Comparison of ENCODE assay signal across 1 cellular context in genomic region chr10:8138471-8138870, GRCh38.
A peak's percentile ranks its signal among the peaks of the same experiment; 100 is the strongest.
TF ChIP-seq lines count a peak whose summit lies in the region.

No MANE protein-coding gene starts in this region.

TF ChIP-seq in SK-N-SH, 30 proteins besides CTCF, POLR2A, EP300 and RAD21 (continued from another document):
- TF ChIP-seq ZBTB33 (IDR thresholded peaks at IDR 0.05; ENCODE audit: borderline replicate concordance, low read depth) (no peak), PBX3 (IDR thresholded peaks at IDR 0.05) (no peak), FOSL2 (IDR thresholded peaks at IDR 0.05; ENCODE audit: borderline replicate concordance, low read depth) (peak; percentile 94), EZH2phosphoT487 (IDR thresholded peaks at IDR 0.05; ENCODE audit: borderline replicate concordance, low read depth) (no peak), FOXJ3 (CRISPR knock-in tag; IDR thresholded peaks at IDR 0.05) (no peak), FOXM1 (IDR thresholded peaks at IDR 0.05; ENCODE audit: low read depth) (no peak), CHD2 (IDR thresholded peaks at IDR 0.05; ENCODE audit: low read length, partially characterized antibody) (no peak), RCOR1 (IDR thresholded peaks at IDR 0.05; ENCODE audit: low read length) (peak; percentile 30; the same call in 1 of the 2 replicates)
